Comparison of ENCODE assay signal across 8 cellular contexts in genomic region chr16:87393680-87394055, GRCh38. TPM values are rescaled to one million over a fixed set of nuclear protein-coding genes. Genes with fewer than 3 reads are reported as not detected.
DNase-seq lines count a peak whose midpoint lies in the region; ATAC-seq and TF ChIP-seq lines count a peak whose summit lies in the region.
"Had no signal": no experiment of that assay in that cellular context is flagged by ENCODE, and none has a peak within 500 bp of the region (broad histone marks: within the 10 kb centered on the region; RNA-seq: fewer than 3 reads in every experiment).

No MANE protein-coding gene starts in this region.

- WGBS in IMR-90 (ENCODE audit: extremely low coverage in 2 of 2, insufficient read length in 1 of 2), 2 experiments, result 80% methylated on average over 1 of the region's 6 CpGs; no CpG with 5 or more reads in 1 of the 2 experiments

- no peak overlapping the region for H2AK5ac ChIP-seq in IMR-90 (ENCODE audit: low read depth, low read length)

- H3K4me3 ChIP-seq in IMR-90 (ENCODE audit: insufficient read depth, low read depth, low read length), result peak overlapping the region; percentile 75

- no peak overlapping the region for H4K5ac ChIP-seq in IMR-90 (ENCODE audit: low read depth, low read length)

- peaks cover 14% of the 10 kb centered on the region for H3K36me3 Mint-ChIP-seq in activated naive CD8-positive, alpha-beta T cell treated with anti-CD3 and anti-CD28 coated beads for 36 hours
- no peaks in the 10 kb centered on the region for H3K36me3 Mint-ChIP-seq in immature natural killer cell

- H3K14ac ChIP-seq in IMR-90 (replicated peaks; ENCODE audit: low read depth, low read length), result no peak overlapping the region

- H2BK15ac ChIP-seq in IMR-90 (ENCODE audit: low read depth, low read length), result no peak overlapping the region

- peak overlapping the region; percentile 95 for H3K23ac ChIP-seq in IMR-90 (ENCODE audit: low read depth, low read length)

- peaks cover 3% of the 10 kb centered on the region for H3K4me1 ChIP-seq in IMR-90 (ENCODE audit: control insufficient read depth, insufficient read depth, low read length)

- DNase-seq in IMR-90 (no peak), immature natural killer cell (no peak), NCI-H226 (no peak), SW 1271 (lab: John Stamatoyannopoulos, UW) (no peak)
- no peak for DNase-seq in activated naive CD8-positive, alpha-beta T cell treated with anti-CD3 and anti-CD28 coated beads for 36 hours
- no peak for DNase-seq in stimulated activated naive CD8-positive, alpha-beta T cell treated with anti-CD3 and anti-CD28 coated beads, Interleukin-15, amount 100 ng/mL, for 72 hours
- DNase-seq: NCI-H748 treated with DMSO at 0.1 percent for 48 hours had no signal

- CTCF ChIA-PET in IMR-90 (lab: Yijun Ruan, JAX), result interaction anchor here (0.8 to 2.4 kb wide), 5 partner anchors 9 to 243 kb away, joined by 3 to 7 read pairs (median 3); no protein-coding TSS in a partner anchor

- H3K27ac ChIP-seq in IMR-90 (ENCODE audit: insufficient read depth, low read length), result no peak overlapping the region

- peaks cover 4 to 55% of the 10 kb centered on the region in 2 experiments; a peak in 3 of 4 replicates for H3K79me1 ChIP-seq in IMR-90 (ENCODE audit: low read depth in 1 of 2, low read length in 2 of 2)

- H2AK9ac ChIP-seq in IMR-90 (replicated peaks; ENCODE audit: low read depth, low read length, poor library complexity), result no peak overlapping the region

- TSS peak; percentile 71 for BruUV-seq in IMR-90 (replicated peaks; lab: Mats Ljungman, UMichigan)

- H3K27me3 Mint-ChIP-seq in activated naive CD8-positive, alpha-beta T cell treated with anti-CD3 and anti-CD28 coated beads for 36 hours, result no peaks in the 10 kb centered on the region
- H3K27me3 Mint-ChIP-seq in immature natural killer cell (ENCODE audit: low read depth in 3 of 3), result peaks cover under 1 to 26% (median 5%) of the 10 kb centered on the region in 3 donors
- H3K27me3 Mint-ChIP-seq in stimulated activated naive CD8-positive, alpha-beta T cell treated with anti-CD3 and anti-CD28 coated beads, Interleukin-15, amount 100 ng/mL, for 72 hours, result no peaks in the 10 kb centered on the region

- no peak for TF ChIP-seq POLR2A in IMR-90 (IDR thresholded peaks at IDR 0.05; ENCODE audit: low read depth, low read length)

- no peak overlapping the region for H4K8ac ChIP-seq in IMR-90 (ENCODE audit: low read depth in 2 of 2, low read length in 2 of 2)

- H3K9me3 Mint-ChIP-seq in activated naive CD8-positive, alpha-beta T cell treated with anti-CD3 and anti-CD28 coated beads for 36 hours, result no peaks in the 10 kb centered on the region
- no peaks in the 10 kb centered on the region for H3K9me3 Mint-ChIP-seq in immature natural killer cell
- no peaks in the 10 kb centered on the region for H3K9me3 Mint-ChIP-seq in stimulated activated naive CD8-positive, alpha-beta T cell treated with anti-CD3 and anti-CD28 coated beads, Interleukin-15, amount 100 ng/mL, for 72 hours

- no peak overlapping the region for H2BK120ac ChIP-seq in IMR-90 (ENCODE audit: low read depth, low read length)

- peaks cover 42% of the 10 kb centered on the region for H3K4me1 Mint-ChIP-seq in activated naive CD8-positive, alpha-beta T cell treated with anti-CD3 and anti-CD28 coated beads for 36 hours
- peaks cover 46 to 54% of the 10 kb centered on the region in 2 donors for H3K4me1 Mint-ChIP-seq in immature natural killer cell
- H3K4me1 Mint-ChIP-seq in stimulated activated naive CD8-positive, alpha-beta T cell treated with anti-CD3 and anti-CD28 coated beads, Interleukin-15, amount 100 ng/mL, for 72 hours, result peaks cover 42% of the 10 kb centered on the region

- peak overlapping the region; percentile 87 for H3K4me2 ChIP-seq in IMR-90 (ENCODE audit: low read depth, low read length)

- H3K27me3 ChIP-seq in IMR-90 (ENCODE audit: control insufficient read depth, insufficient read depth, low read length), result no peaks in the 10 kb centered on the region

- no peak for TF ChIP-seq CTCF in IMR-90 (conservative IDR thresholded peaks at IDR 0.05; ENCODE audit: low read depth, low read length)

- POLR2A ChIA-PET in IMR-90 (lab: Charles Lee; ENCODE audit: unreplicated experiment), result no interaction called here

- no peak for TF ChIP-seq RAD21 in IMR-90 (IDR thresholded peaks at IDR 0.05; ENCODE audit: low read length)

- no peak overlapping the region for H3K9ac ChIP-seq in IMR-90 (ENCODE audit: low read depth, low read length)

- H3K36me3 ChIP-seq in IMR-90 (ENCODE audit: control insufficient read depth, insufficient read depth, low read length), result peaks cover 2% of the 10 kb centered on the region; the same call in 1 of the 2 replicates

- H3K4ac ChIP-seq in IMR-90 (ENCODE audit: low read depth, low read length), result no peak overlapping the region

- H3K9me1 ChIP-seq in IMR-90 (ENCODE audit: insufficient read depth, low read length), result peaks cover 7% of the 10 kb centered on the region; the same call in 1 of the 2 replicates

- H3K27ac Mint-ChIP-seq in activated naive CD8-positive, alpha-beta T cell treated with anti-CD3 and anti-CD28 coated beads for 36 hours, result peak overlapping the region; percentile 87
- H3K27ac Mint-ChIP-seq in immature natural killer cell, result peak overlapping the region; percentile 89 to 97 (median 94)
- H3K27ac Mint-ChIP-seq in stimulated activated naive CD8-positive, alpha-beta T cell treated with anti-CD3 and anti-CD28 coated beads, Interleukin-15, amount 100 ng/mL, for 72 hours, result peak overlapping the region in 1 of 2 donors; percentile 98

- intact Hi-C loops in IMR-90 (cut with micrococcal nuclease), result loop anchor here (1.0 kb wide), 1 partner anchor 243 kb away; no protein-coding TSS in a partner anchor

- no peak overlapping the region for H3K56ac ChIP-seq in IMR-90 (ENCODE audit: extremely low read depth, insufficient read depth, low read length)

- no peak overlapping the region for H2BK20ac ChIP-seq in IMR-90 (ENCODE audit: low read depth, low read length)

- in situ Hi-C loops in IMR-90 (cut with MboI; ENCODE audit: low sequenced_read_pairs), result no loop called here

- ATAC-seq in IMR-90 (ENCODE audit: low read depth) (no peak), GM19455 (IDR thresholded peaks at IDR 0.05; ENCODE audit: unreplicated experiment) (no peak)
- no peak for ATAC-seq in stimulated activated naive CD8-positive, alpha-beta T cell treated with anti-CD3 and anti-CD28 coated beads, Interleukin-15, amount 100 ng/mL, for 72 hours

- H3K4me3 Mint-ChIP-seq in activated naive CD8-positive, alpha-beta T cell treated with anti-CD3 and anti-CD28 coated beads for 36 hours, result peak overlapping the region; percentile 90
- H3K4me3 Mint-ChIP-seq in immature natural killer cell, result peak overlapping the region; percentile 90 to 95 (median 90)
- H3K4me3 Mint-ChIP-seq in stimulated activated naive CD8-positive, alpha-beta T cell treated with anti-CD3 and anti-CD28 coated beads, Interleukin-15, amount 100 ng/mL, for 72 hours, result peak overlapping the region; percentile 91

- H3K9me3 ChIP-seq in IMR-90 (ENCODE audit: control insufficient read depth, insufficient read depth, low read length), result no peaks in the 10 kb centered on the region

- no peak overlapping the region for H2BK5ac ChIP-seq in IMR-90 (ENCODE audit: low read depth, low read length, poor library complexity, severe bottlenecking)

- no peak overlapping the region for H2AFZ ChIP-seq in IMR-90 (replicated peaks; ENCODE audit: low read length, poor library complexity)

- no peak overlapping the region for H4K91ac ChIP-seq in IMR-90 (ENCODE audit: insufficient read depth, low read depth, low read length)

- dilution Hi-C loops in IMR-90 (cut with HindIII; ENCODE audit: low sequenced_read_pairs, unreplicated experiment), result no loop called here

- H3K18ac ChIP-seq in IMR-90 (ENCODE audit: low read depth, low read length), result no peak overlapping the region

- H4K20me1 ChIP-seq in IMR-90 (ENCODE audit: insufficient read depth, low read length), result peaks cover 52% of the 10 kb centered on the region

TF ChIP-seq in IMR-90, 13 proteins besides CTCF, POLR2A, EP300 and RAD21:
- TF ChIP-seq FOS (IDR thresholded peaks at IDR 0.05; ENCODE audit: low read depth, low read length) (no peak), CHD1 (IDR thresholded peaks at IDR 0.05; ENCODE audit: low read depth, low read length) (no peak), MAZ (IDR thresholded peaks at IDR 0.05; ENCODE audit: borderline replicate concordance, low read depth, low read length) (no peak), NFE2L2 (IDR thresholded peaks at IDR 0.05; ENCODE audit: low read depth, low read length) (no peak)
- TF ChIP-seq, protein P1, sequence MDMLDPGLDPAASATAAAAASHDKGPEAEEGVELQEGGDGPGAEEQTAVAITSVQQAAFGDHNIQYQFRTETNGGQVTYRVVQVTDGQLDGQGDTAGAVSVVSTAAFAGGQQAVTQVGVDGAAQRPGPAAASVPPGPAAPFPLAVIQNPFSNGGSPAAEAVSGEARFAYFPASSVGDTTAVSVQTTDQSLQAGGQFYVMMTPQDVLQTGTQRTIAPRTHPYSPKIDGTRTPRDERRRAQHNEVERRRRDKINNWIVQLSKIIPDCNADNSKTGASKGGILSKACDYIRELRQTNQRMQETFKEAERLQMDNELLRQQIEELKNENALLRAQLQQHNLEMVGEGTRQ (IDR thresholded peaks at IDR 0.05; ENCODE audit: low read depth, low read length), result no peak
- TF ChIP-seq, protein P2, sequence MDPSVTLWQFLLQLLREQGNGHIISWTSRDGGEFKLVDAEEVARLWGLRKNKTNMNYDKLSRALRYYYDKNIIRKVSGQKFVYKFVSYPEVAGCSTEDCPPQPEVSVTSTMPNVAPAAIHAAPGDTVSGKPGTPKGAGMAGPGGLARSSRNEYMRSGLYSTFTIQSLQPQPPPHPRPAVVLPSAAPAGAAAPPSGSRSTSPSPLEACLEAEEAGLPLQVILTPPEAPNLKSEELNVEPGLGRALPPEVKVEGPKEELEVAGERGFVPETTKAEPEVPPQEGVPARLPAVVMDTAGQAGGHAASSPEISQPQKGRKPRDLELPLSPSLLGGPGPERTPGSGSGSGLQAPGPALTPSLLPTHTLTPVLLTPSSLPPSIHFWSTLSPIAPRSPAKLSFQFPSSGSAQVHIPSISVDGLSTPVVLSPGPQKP (IDR thresholded peaks at IDR 0.05; ENCODE audit: borderline replicate concordance, low read depth, low read length), result no peak
TF ChIP-seq in IMR-90: peak in this region for 0.

RNA-seq across cellular contexts. Expression of gene MAP1LC3B, which starts 1.5 kb away (rescaled TPM):
- 23.5 and 25.3 TPM in 2 replicates for total RNA-seq in IMR-90 (2012; rRNA removed)
- polyA plus RNA-seq in IMR-90 (2012; rRNA removed) (46.9 and 57.7 TPM in 2 replicates), immature natural killer cell (100 to 1,000 TPM; 175 to 297 (median 190) TPM)
- 30.4 and 40.6 TPM in 2 replicates for polyA plus RNA-seq in IMR-90 (2012; cell fraction: cytosol; rRNA removed)
- 7.3 and 33.0 TPM in 2 replicates for polyA plus RNA-seq in IMR-90 (2012; cell fraction: nucleus; rRNA removed; ENCODE audit: low replicate concordance)
- total RNA-seq in activated naive CD8-positive, alpha-beta T cell treated with anti-CD3 and anti-CD28 coated beads for 36 hours, result 10 to 100 TPM; 55.6 to 57.0 TPM

RNA-seq across cellular contexts. Expression of gene FBXO31, which starts 10.1 kb away (rescaled TPM):
- 10.4 and 10.6 TPM in 2 replicates for total RNA-seq in IMR-90 (2012; rRNA removed)
- 16.9 and 20.7 TPM in 2 replicates for polyA plus RNA-seq in IMR-90 (2012; rRNA removed)
- 10.1 and 14.2 TPM in 2 replicates for polyA plus RNA-seq in IMR-90 (2012; cell fraction: cytosol; rRNA removed)
- polyA plus RNA-seq in IMR-90 (2012; cell fraction: nucleus; rRNA removed; ENCODE audit: low replicate concordance), result 54.4 and 120 TPM in 2 replicates
- total RNA-seq in activated naive CD8-positive, alpha-beta T cell treated with anti-CD3 and anti-CD28 coated beads for 36 hours, result 10 to 100 TPM; 35.6 to 38.3 TPM
- 10 to 100 TPM; 13.0 to 24.8 (median 14.9) TPM for polyA plus RNA-seq in immature natural killer cell
